In genomic region chr1:231201375-231202124, GRCh38 we compare ENCODE assay signal across 28 cellular contexts. TPM values are rescaled to one million over a fixed set of nuclear protein-coding genes. Genes with fewer than 3 reads are reported as not detected.
"Had no signal": no experiment of that assay in that cellular context is flagged by ENCODE, and none has a peak within 500 bp of the region (broad histone marks: within the 10 kb centered on the region; RNA-seq: fewer than 3 reads in every experiment).

No MANE protein-coding gene starts in this region.

- H3K9me3 ChIP-seq: breast epithelium, thoracic aorta had no signal

- H3K36me3 Mint-ChIP-seq: immature natural killer cell; naive thymus-derived CD4-positive, alpha-beta T cell; type B pancreatic cell had no signal

- H3K4me1 ChIP-seq: breast epithelium had no signal

- FAIRE-seq: colon, endothelial cell of umbilical vein, small intestine had no signal

- H3K4me3 Mint-ChIP-seq: activated naive CD4-positive, alpha-beta T cell treated with anti-CD3 and anti-CD28 coated beads for 36 hours; activated T-cell treated with anti-CD3 and anti-CD28 coated beads, Interleukin-2, amount 50 U/mL, for 24 hours; central memory CD8-positive, alpha-beta T cell; effector memory CD8-positive, alpha-beta T cell; immature natural killer cell; neural crest cell; T-helper 1 cell treated with Interleukin-12 subunit alpha and Interleukin-12 subunit beta and Interleukin-4 antibody, amounts not matched to agents 30 μg/mL and 1 μg/mL, for 36 hours; type B pancreatic cell had no signal

- H3K36me3 ChIP-seq: breast epithelium, thoracic aorta had no signal

- H3K9me3 Mint-ChIP-seq: activated naive CD4-positive, alpha-beta T cell treated with anti-CD3 and anti-CD28 coated beads for 36 hours; activated T-cell treated with anti-CD3 and anti-CD28 coated beads, Interleukin-2, amount 50 U/mL, for 24 hours; central memory CD8-positive, alpha-beta T cell; effector memory CD8-positive, alpha-beta T cell; immature natural killer cell; naive thymus-derived CD4-positive, alpha-beta T cell; neural crest cell; T-helper 1 cell treated with Interleukin-12 subunit alpha and Interleukin-12 subunit beta and Interleukin-4 antibody, amounts not matched to agents 30 μg/mL and 1 μg/mL, for 36 hours; type B pancreatic cell had no signal

- DNase-seq: activated CD4-positive, alpha-beta T cell treated with anti-CD3 and anti-CD28 coated beads for 48 hours; activated effector memory CD4-positive, alpha-beta T cell treated with Interleukin-2 at 50 U/mL for 16 hours; activated naive CD4-positive, alpha-beta T cell treated with anti-CD3 and anti-CD28 coated beads for 36 hours; activated T-cell treated with anti-CD3 and anti-CD28 coated beads, Interleukin-2, amount 50 U/mL, for 24 hours; amniotic stem cell; effector memory CD8-positive, alpha-beta T cell; foreskin melanocyte; immature natural killer cell; naive thymus-derived CD4-positive, alpha-beta T cell; occipital lobe; small intestine; stimulated activated CD4-positive, alpha-beta T cell treated with anti-CD3 and anti-CD28 coated beads, Interleukin-2, amount 100 ng/mL, for 48 hours; stimulated activated CD8-positive, alpha-beta memory T cell treated with anti-CD3 and anti-CD28 coated beads, Interleukin-4, amount 100 ng/mL, for 48 hours; stimulated activated naive CD4-positive, alpha-beta T cell treated with Interleukin-2 at 50 U/mL for 16 hours; T1000 had no signal

- H3K4me3 ChIP-seq: breast epithelium, lung, thoracic aorta had no signal

- H3K4me1 Mint-ChIP-seq: neural crest cell had no signal

- H3K27ac ChIP-seq: breast epithelium, thoracic aorta had no signal

- ATAC-seq: effector memory CD8-positive, alpha-beta T cell; esophagus mucosa; left lobe of liver; naive thymus-derived CD4-positive, alpha-beta T cell; sciatic nerve had no signal

- H3K27ac Mint-ChIP-seq: activated naive CD4-positive, alpha-beta T cell treated with anti-CD3 and anti-CD28 coated beads for 36 hours; activated T-cell treated with anti-CD3 and anti-CD28 coated beads, Interleukin-2, amount 50 U/mL, for 24 hours; effector memory CD8-positive, alpha-beta T cell; immature natural killer cell; T-helper 1 cell treated with Interleukin-12 subunit alpha and Interleukin-12 subunit beta and Interleukin-4 antibody, amounts not matched to agents 30 μg/mL and 1 μg/mL, for 36 hours; type B pancreatic cell had no signal

RNA-seq across cellular contexts. Expression of gene TRIM67, which starts 39.7 kb away (rescaled TPM):
- total RNA-seq: activated naive CD4-positive, alpha-beta T cell treated with anti-CD3 and anti-CD28 coated beads for 36 hours; breast epithelium; dermis microvascular lymphatic vessel endothelial cell; endothelial cell of umbilical vein; esophagus mucosa; thoracic aorta had no signal
- polyA plus RNA-seq: endothelial cell of umbilical vein; immature natural killer cell; naive thymus-derived CD4-positive, alpha-beta T cell had no signal
